34 cellular contexts compared by ENCODE assay signal in genomic region chr1:186487163-186487562, GRCh38. TPM values are rescaled to one million over a fixed set of nuclear protein-coding genes. Genes with fewer than 3 reads are reported as not detected.
DNase-seq lines count a peak whose midpoint lies in the region; ATAC-seq and TF ChIP-seq lines count a peak whose summit lies in the region.
"Had no signal": no experiment of that assay in that cellular context is flagged by ENCODE, and none has a peak within 500 bp of the region (broad histone marks: within the 10 kb centered on the region; RNA-seq: fewer than 3 reads in every experiment).

No MANE protein-coding gene starts in this region.

- no peaks in the 10 kb centered on the region for H3K4me1 ChIP-seq in mammary epithelial cell (ENCODE audit: insufficient read depth, low read length)
- peaks cover 7% of the 10 kb centered on the region for H3K4me1 ChIP-seq in osteoblast (ENCODE audit: insufficient read depth, low read length)
- H3K4me1 ChIP-seq: adrenal gland, gastroesophageal sphincter had no signal

- H3K27ac Mint-ChIP-seq in activated T-helper 2 cell treated with anti-CD3 and anti-CD28 coated beads, Interferon-gamma antibody, Interleukin-2, Interleukin-4, amounts not matched to agents 10 μg/mL and 5 μg/mL and 100 μg/mL, durations not matched to agents 14 hours and 24 hours and 36 hours, result no peak overlapping the region
- H3K27ac Mint-ChIP-seq: activated naive CD4-positive, alpha-beta T cell treated with anti-CD3 and anti-CD28 coated beads for 36 hours; activated T-cell treated with anti-CD3 and anti-CD28 coated beads, Interleukin-2, amount 50 U/mL, for 72 hours; effector memory CD8-positive, alpha-beta T cell; memory B cell had no signal

- no peak for ATAC-seq in GM21576 (IDR thresholded peaks at IDR 0.05; ENCODE audit: unreplicated experiment)
- ATAC-seq in GM21528 (IDR thresholded peaks at IDR 0.05; ENCODE audit: low FRiP score, unreplicated experiment), result no peak
- no peak for ATAC-seq in GM19452 (IDR thresholded peaks at IDR 0.05; ENCODE audit: unreplicated experiment)
- ATAC-seq: activated T-cell treated with anti-CD3 and anti-CD28 coated beads, Interleukin-2, amount 50 U/mL, for 72 hours; effector memory CD8-positive, alpha-beta T cell; gastroesophageal sphincter; left cardiac atrium; sciatic nerve had no signal

- peak; percentile 55 for DNase-seq in EL
- peak; percentile 83 for DNase-seq in MG63
- DNase-seq in mammary epithelial cell, result peak; percentile 76
- DNase-seq in osteoblast (ENCODE audit: insufficient read length, low spot score, missing footprints), result no peak
- DNase-seq in activated T-helper 2 cell treated with anti-CD3 and anti-CD28 coated beads, Interferon-gamma antibody, Interleukin-2, Interleukin-4, amounts not matched to agents 10 μg/mL and 5 μg/mL and 100 μg/mL, durations not matched to agents 14 hours and 24 hours and 36 hours (ENCODE audit: low spot score), result no peak
- DNase-seq: activated CD4-positive, alpha-beta T cell treated with anti-CD3 and anti-CD28 coated beads, Interleukin-2, amount 50 U/mL, for 1 hour; activated naive CD4-positive, alpha-beta T cell treated with anti-CD3 and anti-CD28 coated beads for 36 hours; activated T-cell treated with anti-CD3 and anti-CD28 coated beads, Interleukin-2, amount 50 U/mL, for 72 hours; adrenal gland; cortex of kidney; effector memory CD8-positive, alpha-beta T cell; left cardiac atrium; NCI-H1436 treated with DMSO at 0.1 percent for 48 hours; NCI-H2107; NCI-H446; NCI-H82; stimulated activated CD4-positive, alpha-beta T cell treated with anti-CD3 and anti-CD28 coated beads, Interleukin-15, amount 100 ng/mL, for 24 hours; stimulated activated naive CD4-positive, alpha-beta T cell; SW 1271; T-helper 9 cell had no signal

- intact Hi-C loops in mammary epithelial cell (cut with micrococcal nuclease), result no loop called here
- intact Hi-C loops in activated T-helper 2 cell treated with anti-CD3 and anti-CD28 coated beads, Interferon-gamma antibody, Interleukin-2, Interleukin-4, amounts not matched to agents 10 μg/mL and 5 μg/mL and 100 μg/mL, durations not matched to agents 14 hours and 24 hours and 36 hours (cut with micrococcal nuclease), result loop anchor here (10.0 kb wide), 2 partner anchors 198 to 338 kb away; partner anchors contain the start of genes PLA2G4A and PTGS2

- no peak overlapping the region for H3K27ac ChIP-seq in mammary epithelial cell (ENCODE audit: insufficient read depth, low read depth, low read length)
- peak overlapping the region; percentile 16 for H3K27ac ChIP-seq in osteoblast (ENCODE audit: low read depth, low read length)
- H3K27ac ChIP-seq: adrenal gland, cardiac muscle cell, esophagus muscularis mucosa, gastroesophageal sphincter, hepatocyte had no signal

- TF ChIP-seq CTCF in mammary epithelial cell (conservative IDR thresholded peaks at IDR 0.05 in 1 of 2, IDR thresholded peaks at IDR 0.05 in 1 of 2; ENCODE audit: extremely low read depth in 1 of 2, insufficient read depth in 1 of 2, low read depth in 1 of 2, low read length in 2 of 2) (peak in 1 of 2 donors; percentile 7), osteoblast (IDR thresholded peaks at IDR 0.05; ENCODE audit: extremely low read depth, low read depth, low read length) (peak; percentile 24)

- no peaks in the 10 kb centered on the region for H3K4me1 Mint-ChIP-seq in activated T-helper 2 cell treated with anti-CD3 and anti-CD28 coated beads, Interferon-gamma antibody, Interleukin-2, Interleukin-4, amounts not matched to agents 10 μg/mL and 5 μg/mL and 100 μg/mL, durations not matched to agents 14 hours and 24 hours and 36 hours (ENCODE audit: low read depth)
- H3K4me1 Mint-ChIP-seq: memory B cell had no signal

- dilution Hi-C loops in mammary epithelial cell (cut with HindIII; ENCODE audit: low sequenced_read_pairs), result no loop called here

- no peak overlapping the region for H2AFZ ChIP-seq in mammary epithelial cell (ENCODE audit: low read depth, low read length)
- no peak overlapping the region for H2AFZ ChIP-seq in osteoblast (ENCODE audit: low read length)
- H2AFZ ChIP-seq: hepatocyte had no signal

- H3K36me3 Mint-ChIP-seq in activated T-helper 2 cell treated with anti-CD3 and anti-CD28 coated beads, Interferon-gamma antibody, Interleukin-2, Interleukin-4, amounts not matched to agents 10 μg/mL and 5 μg/mL and 100 μg/mL, durations not matched to agents 14 hours and 24 hours and 36 hours (ENCODE audit: low read depth), result no peaks in the 10 kb centered on the region
- H3K36me3 Mint-ChIP-seq: memory B cell had no signal

- no peak overlapping the region for H3K4me3 Mint-ChIP-seq in activated T-helper 2 cell treated with anti-CD3 and anti-CD28 coated beads, Interferon-gamma antibody, Interleukin-2, Interleukin-4, amounts not matched to agents 10 μg/mL and 5 μg/mL and 100 μg/mL, durations not matched to agents 14 hours and 24 hours and 36 hours (ENCODE audit: low read depth)
- H3K4me3 Mint-ChIP-seq: activated naive CD4-positive, alpha-beta T cell treated with anti-CD3 and anti-CD28 coated beads for 36 hours; activated T-cell treated with anti-CD3 and anti-CD28 coated beads, Interleukin-2, amount 50 U/mL, for 72 hours; effector memory CD8-positive, alpha-beta T cell; memory B cell; neural crest cell had no signal

- peaks cover 9% of the 10 kb centered on the region for H3K27me3 Mint-ChIP-seq in activated T-helper 2 cell treated with anti-CD3 and anti-CD28 coated beads, Interferon-gamma antibody, Interleukin-2, Interleukin-4, amounts not matched to agents 10 μg/mL and 5 μg/mL and 100 μg/mL, durations not matched to agents 14 hours and 24 hours and 36 hours (ENCODE audit: low read depth)
- H3K27me3 Mint-ChIP-seq: effector memory CD8-positive, alpha-beta T cell; memory B cell had no signal

- H3K27me3 ChIP-seq in MG63 (no peaks in the 10 kb centered on the region), mammary epithelial cell (ENCODE audit: insufficient read depth, low read length) (no peaks in the 10 kb centered on the region), osteoblast (ENCODE audit: insufficient read depth, low read length) (no peaks in the 10 kb centered on the region)
- H3K27me3 ChIP-seq: adrenal gland, cardiac muscle cell, esophagus muscularis mucosa, gastroesophageal sphincter, hepatocyte had no signal

- H3K4me3 ChIP-seq in MG63 (no peak overlapping the region), mammary epithelial cell (replicated peaks in 1 of 3; ENCODE audit: insufficient read depth in 1 of 3, low read depth in 2 of 3, low read length in 3 of 3) (no peak overlapping the region), osteoblast (ENCODE audit: insufficient read depth, low read length) (no peak overlapping the region)
- H3K4me3 ChIP-seq: adrenal gland, cardiac muscle cell, esophagus muscularis mucosa, gastroesophageal sphincter, hepatocyte had no signal

- H4K20me1 ChIP-seq in mammary epithelial cell (ENCODE audit: insufficient read depth, low read length) (no peaks in the 10 kb centered on the region), osteoblast (ENCODE audit: insufficient read depth, low read length) (no peaks in the 10 kb centered on the region)

- WGBS in mammary epithelial cell (ENCODE audit: low coverage, missing lambda C conversion rate), result 75% methylated on average over 2 of the region's 2 CpGs

- CTCF ChIA-PET in mammary epithelial cell (lab: Charles Lee; ENCODE audit: low non-redundant PET), result interaction anchor here (0.7 kb wide), 1 partner anchor 195 kb away, joined by 4 read pairs; no protein-coding TSS in a partner anchor

- H3K79me2 ChIP-seq in mammary epithelial cell (ENCODE audit: insufficient read depth, low read length) (no peaks in the 10 kb centered on the region), osteoblast (ENCODE audit: insufficient read depth, low read length) (no peaks in the 10 kb centered on the region)
- H3K79me2 ChIP-seq: hepatocyte had no signal

- H3K9ac ChIP-seq in mammary epithelial cell (ENCODE audit: insufficient read depth, low read length), result no peak overlapping the region

- in situ Hi-C loops in mammary epithelial cell (cut with MboI; ENCODE audit: low sequenced_read_pairs in 2 of 2), result loop anchor here (10.0 to 25.0 kb wide), 3 partner anchors 200 to 500 kb away; partner anchors contain the start of gene PTGS2 (in 1 of the 2)

- BruUV-seq in mammary epithelial cell (replicated peaks; lab: Mats Ljungman, UMichigan), result no TSS peak

- no peaks in the 10 kb centered on the region for H3K9me3 ChIP-seq in MG63
- H3K9me3 ChIP-seq in mammary epithelial cell (replicated peaks; ENCODE audit: insufficient read depth, low read length), result no peaks in the 10 kb centered on the region
- H3K9me3 ChIP-seq in osteoblast (ENCODE audit: low read depth, low read length), result no peaks in the 10 kb centered on the region
- H3K9me3 ChIP-seq: adrenal gland, esophagus muscularis mucosa, gastroesophageal sphincter had no signal

- H3K4me2 ChIP-seq in mammary epithelial cell (ENCODE audit: insufficient read depth, low read depth, low read length) (no peak overlapping the region), osteoblast (ENCODE audit: insufficient read depth, low read length) (no peak overlapping the region)
- H3K4me2 ChIP-seq: hepatocyte had no signal

- H3K36me3 ChIP-seq in MG63, result no peaks in the 10 kb centered on the region
- no peaks in the 10 kb centered on the region for H3K36me3 ChIP-seq in mammary epithelial cell (ENCODE audit: insufficient read depth, low read length)
- H3K36me3 ChIP-seq in osteoblast (ENCODE audit: insufficient read depth, low read length), result no peaks in the 10 kb centered on the region
- H3K36me3 ChIP-seq: adrenal gland, cardiac muscle cell, esophagus muscularis mucosa, gastroesophageal sphincter had no signal

- H3K9me3 Mint-ChIP-seq in activated T-helper 2 cell treated with anti-CD3 and anti-CD28 coated beads, Interferon-gamma antibody, Interleukin-2, Interleukin-4, amounts not matched to agents 10 μg/mL and 5 μg/mL and 100 μg/mL, durations not matched to agents 14 hours and 24 hours and 36 hours, result no peaks in the 10 kb centered on the region
- H3K9me3 Mint-ChIP-seq: activated naive CD4-positive, alpha-beta T cell treated with anti-CD3 and anti-CD28 coated beads for 36 hours; activated T-cell treated with anti-CD3 and anti-CD28 coated beads, Interleukin-2, amount 50 U/mL, for 72 hours; effector memory CD8-positive, alpha-beta T cell; neural crest cell had no signal

RNA-seq across cellular contexts. Expression of gene PDC, which starts 26.2 kb away (rescaled TPM):
- total RNA-seq in MG63 (2014; rRNA removed; shearing (Covaris generic); ENCODE audit: low replicate concordance), result not detected in 2 replicates
- total RNA-seq in mammary epithelial cell (not detected), osteoblast (not detected in 2 replicates)
- not detected for polyA plus RNA-seq in mammary epithelial cell
- polyA minus RNA-seq in mammary epithelial cell, result not detected
- not detected in 2 replicates for total RNA-seq in activated T-helper 2 cell treated with anti-CD3 and anti-CD28 coated beads, Interferon-gamma antibody, Interleukin-2, Interleukin-4, amounts not matched to agents 10 μg/mL and 5 μg/mL and 100 μg/mL, durations not matched to agents 14 hours and 24 hours and 36 hours
- total RNA-seq: activated naive CD4-positive, alpha-beta T cell treated with anti-CD3 and anti-CD28 coated beads for 36 hours; activated T-cell treated with anti-CD3 and anti-CD28 coated beads, Interleukin-2, amount 50 U/mL, for 72 hours; adrenal gland; cardiac muscle cell; esophagus muscularis mucosa; gastroesophageal sphincter; H4; hepatocyte; left cardiac atrium; neural crest cell; posterior vena cava; sciatic nerve; temporal lobe; ureter had no signal
- polyA plus RNA-seq: adrenal gland, cardiac muscle cell, hepatocyte had no signal

Comparison
In these comparisons a context has a peak if more than half of its experiments do, and no peak if none do; other contexts are left out.
1. DNase-seq: peak in EL (single experiment), MG63 (single experiment) and mammary epithelial cell (single experiment); none in osteoblast (single experiment) and activated T-helper 2 cell treated with anti-CD3 and anti-CD28 coated beads, Interferon-gamma antibody, Interleukin-2, Interleukin-4, amounts not matched to agents 10 μg/mL and 5 μg/mL and 100 μg/mL, durations not matched to agents 14 hours and 24 hours and 36 hours (single experiment).